In genomic region chr11:86274503-86274902, GRCh38 we compare ENCODE assay signal across 17 cellular contexts. TPM values are rescaled to one million over a fixed set of nuclear protein-coding genes. Genes with fewer than 3 reads are reported as not detected.
DNase-seq lines count a peak whose midpoint lies in the region; ATAC-seq, FAIRE-seq and TF ChIP-seq lines count a peak whose summit lies in the region.
"Had no signal": no experiment of that assay in that cellular context is flagged by ENCODE, and none has a peak within 500 bp of the region (broad histone marks: within the 10 kb centered on the region; RNA-seq: fewer than 3 reads in every experiment).

No MANE protein-coding gene starts in this region.

- no peak overlapping the region for H2BK12ac ChIP-seq in mesenchymal stem cell (ENCODE audit: low read length in 2 of 2)

- no TSS peak for BruUV-seq in GM12878 (replicated peaks; lab: Mats Ljungman, UMichigan)

- H3K9ac ChIP-seq in DND-41 (ENCODE audit: low read depth, low read length), result no peak overlapping the region
- H3K9ac ChIP-seq in GM12878 (ENCODE audit: control insufficient read depth, insufficient read depth, low read length), result no peak overlapping the region
- no peak overlapping the region for H3K9ac ChIP-seq in mesenchymal stem cell (ENCODE audit: low read length)

- no peak overlapping the region for H2BK15ac ChIP-seq in mesenchymal stem cell (ENCODE audit: low read depth, poor library complexity, severe bottlenecking)

- H3K36me3 ChIP-seq in DND-41 (ENCODE audit: insufficient read depth, low read length) (peaks cover 63% of the 10 kb centered on the region), GM12878 (ENCODE audit: control insufficient read depth in 2 of 2, insufficient read depth in 2 of 2, low read length in 1 of 2) (peaks cover 1 to 43% of the 10 kb centered on the region in 2 experiments), mesenchymal stem cell (ENCODE audit: control insufficient read depth in 1 of 2, insufficient read depth in 2 of 2, low read depth in 1 of 2, low read length in 2 of 2) (peaks cover 7 to 66% of the 10 kb centered on the region in 2 experiments)

- no peak overlapping the region for H3K18ac ChIP-seq in mesenchymal stem cell (ENCODE audit: low read depth in 1 of 2, low read length in 2 of 2)

- TF ChIP-seq POLR2A in GM12878 (IDR thresholded peaks at IDR 0.05; ENCODE audit: low read depth, low read length), result no peak

- H4K20me1 ChIP-seq in DND-41 (ENCODE audit: insufficient read depth, low read length), result peaks cover 11% of the 10 kb centered on the region
- H4K20me1 ChIP-seq in GM12878 (ENCODE audit: control insufficient read depth, insufficient read depth), result no peaks in the 10 kb centered on the region

- no peak overlapping the region for H3K14ac ChIP-seq in mesenchymal stem cell (ENCODE audit: low read length in 2 of 2)

- no peak for FAIRE-seq in GM12878 (lab: Jason Lieb, UNC)

- DNase-seq in DND-41 (no peak), HEK293T (ENCODE audit: extremely low spot score) (peak; percentile 16), GM12878 (ENCODE audit: low read depth, low spot score) (no peak), mesenchymal stem cell (no peak), GOT3 (lab: John Stamatoyannopoulos, UW) (no peak)
- DNase-seq in T-helper 2 cell treated with Interferon-gamma antibody and Interleukin-4, amounts not matched to agents 5 μg/mL and 100 μg/mL, for 36 hours (ENCODE audit: low spot score), result no peak
- no peak for DNase-seq in activated CD4-positive, alpha-beta memory T cell treated with anti-CD3 and anti-CD28 coated beads for 36 hours
- DNase-seq: activated CD4-positive, alpha-beta memory T cell treated with anti-CD3 and anti-CD28 coated beads, Interleukin-2, amount 10 ng/mL, durations not matched to agents 7 days and 5 days; Calu3; heart right ventricle; NCI-H2171; retina; upper lobe of left lung had no signal

- peak overlapping the region; percentile 75 for H4K8ac ChIP-seq in mesenchymal stem cell (ENCODE audit: low read length)

- no peak overlapping the region for H2BK120ac ChIP-seq in mesenchymal stem cell (ENCODE audit: low read depth, low read length)

- H3K79me2 ChIP-seq in DND-41 (ENCODE audit: insufficient read depth, low read length), result peaks cover 54% of the 10 kb centered on the region
- peaks cover 52% of the 10 kb centered on the region for H3K79me2 ChIP-seq in GM12878 (ENCODE audit: control insufficient read depth, insufficient read depth, low read length)

- peak; percentile 48; the same call in 2 of the 3 replicates for ATAC-seq in DND-41 (ENCODE audit: insufficient read depth, low read depth)
- ATAC-seq in GM12878, result peak; percentile 58
- ATAC-seq in GM18858 (IDR thresholded peaks at IDR 0.05; ENCODE audit: unreplicated experiment), result no peak

- CTCF ChIA-PET in HEK293T (lab: Yijun Ruan, JAX), result interaction anchor here (0.7 kb wide), 1 partner anchor 18 kb away, joined by 3 read pairs; no protein-coding TSS in a partner anchor
- CTCF ChIA-PET in GM12878 (lab: Yijun Ruan, JAX), result interaction anchor here (0.7 to 1.9 kb wide), 10 partner anchors 8 to 300 kb away, joined by 3 to 9 read pairs (median 4); partner anchors contain the start of gene PICALM
- CTCF ChIA-PET in activated CD4-positive, alpha-beta memory T cell treated with anti-CD3 and anti-CD28 coated beads for 36 hours (lab: Charles Lee), result interaction anchor here (1.7 kb wide), 1 partner anchor 25 kb away, joined by 4 read pairs; no protein-coding TSS in a partner anchor

- peaks cover 19% of the 10 kb centered on the region for H3K4me1 Mint-ChIP-seq in T-helper 2 cell treated with Interferon-gamma antibody and Interleukin-4, amounts not matched to agents 5 μg/mL and 100 μg/mL, for 36 hours (ENCODE audit: low read depth)
- H3K4me1 Mint-ChIP-seq in activated CD4-positive, alpha-beta memory T cell treated with anti-CD3 and anti-CD28 coated beads for 36 hours (ENCODE audit: low read depth), result peaks cover 56% of the 10 kb centered on the region

- H2AFZ ChIP-seq in DND-41 (ENCODE audit: low read depth, low read length) (no peak overlapping the region), GM12878 (ENCODE audit: control insufficient read depth, low read depth, low read length) (no peak overlapping the region), mesenchymal stem cell (ENCODE audit: low read depth, low read length) (no peak overlapping the region)

- no peak overlapping the region for H3K27ac Mint-ChIP-seq in T-helper 2 cell treated with Interferon-gamma antibody and Interleukin-4, amounts not matched to agents 5 μg/mL and 100 μg/mL, for 36 hours
- no peak overlapping the region for H3K27ac Mint-ChIP-seq in activated CD4-positive, alpha-beta memory T cell treated with anti-CD3 and anti-CD28 coated beads for 36 hours
- H3K27ac Mint-ChIP-seq: activated CD4-positive, alpha-beta memory T cell treated with anti-CD3 and anti-CD28 coated beads, Interleukin-2, amount 10 ng/mL, durations not matched to agents 7 days and 5 days; IgD-negative memory B cell had no signal

- TF ChIP-seq CTCF in DND-41 (IDR thresholded peaks at IDR 0.05; ENCODE audit: borderline replicate concordance, extremely low read depth, low read length, poor library complexity, severe bottlenecking) (peak; percentile 39), GM12878 (IDR thresholded peaks at IDR 0.05 in 2 of 3, conservative IDR thresholded peaks at IDR 0.05 in 1 of 3; ENCODE audit: control insufficient read depth in 2 of 3, extremely low read depth in 1 of 3, insufficient read depth in 1 of 3, low read depth in 3 of 3, low read length in 3 of 3) (peak; percentile 10 to 24 (median 17); a peak in 1 of 6 replicates)

- no peak for TF ChIP-seq RAD21 in GM12878 (IDR thresholded peaks at IDR 0.05; ENCODE audit: insufficient read depth, low read depth, low read length)

- intact Hi-C loops in GM12878 (cut with micrococcal nuclease; ENCODE audit: unreplicated experiment), result no loop called here
- intact Hi-C loops in activated CD4-positive, alpha-beta memory T cell treated with anti-CD3 and anti-CD28 coated beads for 36 hours (cut with micrococcal nuclease), result loop anchor here (2.0 kb wide), 1 partner anchor 14 kb away; no protein-coding TSS in a partner anchor

- no peak overlapping the region for H3K23ac ChIP-seq in mesenchymal stem cell (ENCODE audit: low read length in 2 of 2)

- RAD21 ChIA-PET in GM12878 (lab: Charles Lee; ENCODE audit: unreplicated experiment), result no interaction called here

- H3K9me3 Mint-ChIP-seq in T-helper 2 cell treated with Interferon-gamma antibody and Interleukin-4, amounts not matched to agents 5 μg/mL and 100 μg/mL, for 36 hours, result peaks cover 5% of the 10 kb centered on the region
- no peaks in the 10 kb centered on the region for H3K9me3 Mint-ChIP-seq in activated CD4-positive, alpha-beta memory T cell treated with anti-CD3 and anti-CD28 coated beads for 36 hours
- H3K9me3 Mint-ChIP-seq: activated CD4-positive, alpha-beta memory T cell treated with anti-CD3 and anti-CD28 coated beads, Interleukin-2, amount 10 ng/mL, durations not matched to agents 7 days and 5 days had no signal

- peaks cover 70% of the 10 kb centered on the region for H3K36me3 Mint-ChIP-seq in T-helper 2 cell treated with Interferon-gamma antibody and Interleukin-4, amounts not matched to agents 5 μg/mL and 100 μg/mL, for 36 hours (ENCODE audit: low read depth)
- peaks cover 70% of the 10 kb centered on the region for H3K36me3 Mint-ChIP-seq in activated CD4-positive, alpha-beta memory T cell treated with anti-CD3 and anti-CD28 coated beads for 36 hours

- H3K4me3 ChIP-seq in DND-41 (ENCODE audit: low read depth in 1 of 2, low read length in 2 of 2) (no peak overlapping the region), GM12878 (no peak overlapping the region), mesenchymal stem cell (ENCODE audit: insufficient read depth in 1 of 2, low read depth in 1 of 2, low read length in 2 of 2) (no peak overlapping the region)
- H3K4me3 ChIP-seq: heart right ventricle, SJSA1, upper lobe of left lung had no signal

- no peak overlapping the region for H3K27ac ChIP-seq in DND-41 (ENCODE audit: low read length)
- no peak overlapping the region for H3K27ac ChIP-seq in GM12878 (ENCODE audit: control insufficient read depth, insufficient read depth)
- no peak overlapping the region for H3K27ac ChIP-seq in mesenchymal stem cell (ENCODE audit: low read length, poor library complexity, severe bottlenecking)
- H3K27ac ChIP-seq: heart right ventricle, SJSA1, upper lobe of left lung had no signal

- H3K4me1 ChIP-seq in DND-41 (ENCODE audit: insufficient read depth, low read length) (no peaks in the 10 kb centered on the region), GM12878 (ENCODE audit: control insufficient read depth, insufficient read depth, low read length) (0 out of 2 replicates have a peak, but pooled peaks cover 3% of the 10 kb centered on the region), mesenchymal stem cell (ENCODE audit: control insufficient read depth, insufficient read depth, low read depth, low read length) (no peaks in the 10 kb centered on the region)
- H3K4me1 ChIP-seq: heart right ventricle had no signal

- no peaks in the 10 kb centered on the region for H3K27me3 ChIP-seq in DND-41 (ENCODE audit: insufficient read depth, low read length, poor library complexity)
- no peaks in the 10 kb centered on the region for H3K27me3 ChIP-seq in GM12878 (replicated peaks in 1 of 2; ENCODE audit: control insufficient read depth in 2 of 2, insufficient read depth in 2 of 2, low read length in 1 of 2)
- H3K27me3 ChIP-seq in mesenchymal stem cell (ENCODE audit: control insufficient read depth in 1 of 2, insufficient read depth in 1 of 2, low read length in 2 of 2), result no peaks in the 10 kb centered on the region
- H3K27me3 ChIP-seq: heart right ventricle, SJSA1, upper lobe of left lung had no signal

- no peak overlapping the region for H3K4ac ChIP-seq in mesenchymal stem cell (ENCODE audit: low read depth in 1 of 2, low read length in 2 of 2)

- no peak overlapping the region for H2BK5ac ChIP-seq in mesenchymal stem cell (ENCODE audit: low read depth, low read length, poor library complexity, severe bottlenecking)

- H3K4me3 Mint-ChIP-seq in T-helper 2 cell treated with Interferon-gamma antibody and Interleukin-4, amounts not matched to agents 5 μg/mL and 100 μg/mL, for 36 hours, result no peak overlapping the region
- H3K4me3 Mint-ChIP-seq in activated CD4-positive, alpha-beta memory T cell treated with anti-CD3 and anti-CD28 coated beads for 36 hours, result no peak overlapping the region
- H3K4me3 Mint-ChIP-seq: activated CD4-positive, alpha-beta memory T cell treated with anti-CD3 and anti-CD28 coated beads, Interleukin-2, amount 10 ng/mL, durations not matched to agents 7 days and 5 days; activated naive CD4-positive, alpha-beta T cell treated with anti-CD3 and anti-CD28 coated beads, Interleukin-2, amount 50 U/mL, for 24 hours; IgD-negative memory B cell had no signal

- in situ Hi-C loops in GM12878 (cut with MboI), result no loop called here

- SMC1A ChIA-PET in GM12878 (lab: Charles Lee; ENCODE audit: uncharacterized antibody, unreplicated experiment), result interaction anchor here (1.0 to 2.0 kb wide), 6 partner anchors 10 to 233 kb away, joined by 3 to 7 read pairs (median 3); no protein-coding TSS in a partner anchor

- POLR2A ChIA-PET in HEK293T (lab: Yijun Ruan, JAX), result no interaction called here
- POLR2A ChIA-PET in GM12878 (lab: Charles Lee), result no interaction called here
- POLR2A ChIA-PET in activated CD4-positive, alpha-beta memory T cell treated with anti-CD3 and anti-CD28 coated beads for 36 hours (lab: Charles Lee), result interaction anchor here (0.7 kb wide), 1 partner anchor 25 kb away, joined by 3 read pairs; no protein-coding TSS in a partner anchor

- TF ChIP-seq EP300 in GM12878 (IDR thresholded peaks at IDR 0.05; ENCODE audit: borderline replicate concordance in 1 of 2, control insufficient read depth in 1 of 2, low read depth in 2 of 2, low read length in 2 of 2), result no peak

- H3K79me1 ChIP-seq in mesenchymal stem cell (replicated peaks; ENCODE audit: low read length, poor library complexity, severe bottlenecking), result peaks cover 25% of the 10 kb centered on the region

- no peaks in the 10 kb centered on the region for H3K27me3 Mint-ChIP-seq in T-helper 2 cell treated with Interferon-gamma antibody and Interleukin-4, amounts not matched to agents 5 μg/mL and 100 μg/mL, for 36 hours (ENCODE audit: low read depth)
- H3K27me3 Mint-ChIP-seq in activated CD4-positive, alpha-beta memory T cell treated with anti-CD3 and anti-CD28 coated beads for 36 hours, result no peaks in the 10 kb centered on the region
- H3K27me3 Mint-ChIP-seq: activated CD4-positive, alpha-beta memory T cell treated with anti-CD3 and anti-CD28 coated beads, Interleukin-2, amount 10 ng/mL, durations not matched to agents 7 days and 5 days; activated naive CD4-positive, alpha-beta T cell treated with anti-CD3 and anti-CD28 coated beads, Interleukin-2, amount 50 U/mL, for 24 hours; IgD-negative memory B cell had no signal

- WGBS in GM12878 (ENCODE audit: insufficient coverage, insufficient replicate concordance, low lambda C conversion rate, missing lambda C conversion rate), result 97% methylated on average over 6 of the region's 6 CpGs
- WGBS in mesenchymal stem cell, result 82% methylated on average over 5 of the region's 6 CpGs

- H3K9me3 ChIP-seq in DND-41 (ENCODE audit: insufficient read depth, low read length, severe bottlenecking) (no peaks in the 10 kb centered on the region), GM12878 (replicated peaks; ENCODE audit: control insufficient read depth, insufficient read depth, low read length) (peaks cover 4% of the 10 kb centered on the region; the same call in 2 of the 3 replicates), mesenchymal stem cell (ENCODE audit: control insufficient read depth, low read length) (no peaks in the 10 kb centered on the region)
- H3K9me3 ChIP-seq: heart right ventricle, SJSA1, upper lobe of left lung had no signal

- peak overlapping the region; percentile 11 for H4K91ac ChIP-seq in mesenchymal stem cell (ENCODE audit: low read length)

- no peak overlapping the region for H2AK5ac ChIP-seq in mesenchymal stem cell (ENCODE audit: low read length, severe bottlenecking)

- no peak overlapping the region for H3K4me2 ChIP-seq in DND-41 (ENCODE audit: insufficient read depth, low read length)
- H3K4me2 ChIP-seq in GM12878 (ENCODE audit: control insufficient read depth, insufficient read depth), result no peak overlapping the region
- H3K4me2 ChIP-seq in mesenchymal stem cell (ENCODE audit: low read length, poor library complexity, severe bottlenecking), result no peak overlapping the region

RNA-seq across cellular contexts. Expression of gene HIKESHI, which starts 27.5 kb away (rescaled TPM):
- 41.9 and 43.2 TPM in 2 replicates for total RNA-seq in GM12878 (2013; cell fraction: nucleolus; rRNA removed)
- total RNA-seq in GM12878 (2014; rRNA removed) (57.9 and 70.5 TPM in 2 replicates), GM12878 (2014; rRNA removed; fragmentation: Illumina TruSeq; extraction: Trizol) (53.3 and 54.0 TPM in 2 replicates), GM12878 (2021) (42.3 and 43.1 TPM in 2 replicates)
- 40.1 TPM for polyA plus RNA-seq in GM12878 (2011; ENCODE audit: low read depth)
- polyA plus RNA-seq in GM12878 (2011; rRNA removed) (113 and 124 TPM in 2 replicates), GM12878 (2014; fragmentation: Illumina TruSeq; extraction: Trizol) (50.0 and 67.1 TPM in 2 replicates), GM12878 (2014; fragmentation: Nextera tagmentation; extraction: Ambion mirVana) (100 to 1,000 TPM; 156 to 228 TPM), GM12878 (2014; rRNA removed) (42.3 and 56.9 TPM in 2 replicates), GM12878 (2016; fragmentation: Nextera tagmentation; extraction: Ambion mirVana) (100 to 1,000 TPM; 116 to 119 TPM)
- polyA plus RNA-seq in GM12878 (2011; cell fraction: cytosol; rRNA removed), result 53.5 and 55.5 TPM in 2 replicates
- 42.7 and 70.1 TPM in 2 replicates for polyA plus RNA-seq in GM12878 (2011; cell fraction: nucleus; rRNA removed)
- polyA plus RNA-seq in GM12878 (2012), result 40.0 and 49.7 TPM in 2 replicates
- polyA minus RNA-seq in GM12878 (2011; rRNA and poly(A)+ RNA removed), result 48.2 and 53.0 TPM in 2 replicates
- 11.2 and 15.4 TPM in 2 replicates for polyA minus RNA-seq in GM12878 (2011; cell fraction: cytosol; rRNA and poly(A)+ RNA removed)
- polyA minus RNA-seq in GM12878 (2011; cell fraction: nucleus; rRNA and poly(A)+ RNA removed), result 10.8 and 15.4 TPM in 2 replicates
- 79.9 TPM for polyA plus RNA-seq in mesenchymal stem cell (2013, experiment 1 of 2)
- polyA plus RNA-seq in mesenchymal stem cell (2013, experiment 2 of 2), result 90.6 TPM
- 10 to 100 TPM; 53.1 to 55.1 TPM for total RNA-seq in activated CD4-positive, alpha-beta memory T cell treated with anti-CD3 and anti-CD28 coated beads for 36 hours

RNA-seq across cellular contexts. Expression of gene EED, which starts 29.9 kb away (rescaled TPM):
- total RNA-seq in GM12878 (2013; cell fraction: nucleolus; rRNA removed), result 146 and 159 TPM in 2 replicates
- total RNA-seq in GM12878 (2014; rRNA removed) (41.5 and 53.4 TPM in 2 replicates), GM12878 (2014; rRNA removed; fragmentation: Illumina TruSeq; extraction: Trizol) (58.8 and 60.4 TPM in 2 replicates), GM12878 (2021) (46.3 and 53.1 TPM in 2 replicates)
- 39.3 TPM for polyA plus RNA-seq in GM12878 (2011; ENCODE audit: low read depth)
- polyA plus RNA-seq in GM12878 (2011; rRNA removed) (85.6 and 113 TPM in 2 replicates), GM12878 (2014; fragmentation: Illumina TruSeq; extraction: Trizol) (51.1 and 61.8 TPM in 2 replicates), GM12878 (2014; fragmentation: Nextera tagmentation; extraction: Ambion mirVana) (100 to 1,000 TPM; 101 to 140 TPM), GM12878 (2014; rRNA removed) (41.4 and 49.5 TPM in 2 replicates), GM12878 (2016; fragmentation: Nextera tagmentation; extraction: Ambion mirVana) (100 to 1,000 TPM in 1 of 2 experiments, 10 to 100 TPM in 1; 95.1 to 105 TPM)
- 25.9 and 27.1 TPM in 2 replicates for polyA plus RNA-seq in GM12878 (2011; cell fraction: cytosol; rRNA removed)
- 50.5 and 65.2 TPM in 2 replicates for polyA plus RNA-seq in GM12878 (2011; cell fraction: nucleus; rRNA removed)
- polyA plus RNA-seq in GM12878 (2012), result 57.2 and 62.0 TPM in 2 replicates
- polyA minus RNA-seq in GM12878 (2011; rRNA and poly(A)+ RNA removed), result 34.6 and 51.6 TPM in 2 replicates
- 17.0 and 27.9 TPM in 2 replicates for polyA minus RNA-seq in GM12878 (2011; cell fraction: cytosol; rRNA and poly(A)+ RNA removed)
- 42.0 and 76.3 TPM in 2 replicates for polyA minus RNA-seq in GM12878 (2011; cell fraction: nucleus; rRNA and poly(A)+ RNA removed)
- 7.9 TPM for polyA plus RNA-seq in mesenchymal stem cell (2013, experiment 1 of 2)
- polyA plus RNA-seq in mesenchymal stem cell (2013, experiment 2 of 2), result 7.9 TPM
- 100 to 1,000 TPM; 170 TPM for total RNA-seq in activated CD4-positive, alpha-beta memory T cell treated with anti-CD3 and anti-CD28 coated beads for 36 hours
